In genomic region chr12:61412209-61412608, GRCh38 we compare ENCODE assay signal across 29 cellular contexts.
"Had no signal": no experiment of that assay in that cellular context is flagged by ENCODE, and none has a peak within 500 bp of the region (broad histone marks: within the 10 kb centered on the region; RNA-seq: fewer than 3 reads in every experiment).

No MANE protein-coding gene starts in this region.

- H3K27me3 ChIP-seq: adrenal gland, body of pancreas, cardiac muscle cell, colonic mucosa, gastrocnemius medialis, neural progenitor cell, right atrium auricular region, thyroid gland, upper lobe of right lung had no signal

- H3K9me3 ChIP-seq: adrenal gland, body of pancreas, colonic mucosa, gastrocnemius medialis, right atrium auricular region, thyroid gland, upper lobe of right lung had no signal

- H3K27ac ChIP-seq: adrenal gland, body of pancreas, cardiac muscle cell, colonic mucosa, gastrocnemius medialis, neural progenitor cell, right atrium auricular region, thyroid gland, upper lobe of right lung, VCaP had no signal

- H2AFZ ChIP-seq: neural progenitor cell had no signal

- H3K4me2 ChIP-seq: neural progenitor cell, smooth muscle cell had no signal

- H3K4me3 ChIP-seq: adrenal gland, body of pancreas, cardiac muscle cell, colonic mucosa, gastrocnemius medialis, neural progenitor cell, right atrium auricular region, smooth muscle cell, thyroid gland, upper lobe of right lung had no signal

- H3K36me3 ChIP-seq: adrenal gland, cardiac muscle cell, colonic mucosa, gastrocnemius medialis, neural progenitor cell, right atrium auricular region, thyroid gland, upper lobe of right lung had no signal

- DNase-seq: activated CD4-positive, alpha-beta memory T cell treated with anti-CD3 and anti-CD28 coated beads for 36 hours; activated CD4-positive, alpha-beta T cell treated with anti-CD3 and anti-CD28 coated beads, Interleukin-2, amount 10 ng/mL, durations not matched to agents 24 days and 14 days; activated CD4-positive, CD25-positive, alpha-beta regulatory T cell treated with anti-CD3 and anti-CD28 coated beads, Interleukin-2, amount 50 U/mL, for 72 hours; activated CD8-positive, alpha-beta memory T cell treated with anti-CD3 and anti-CD28 coated beads, Interleukin-2, amount 50 U/mL, for 4 hours; activated effector memory CD4-positive, alpha-beta T cell treated with anti-CD3 and anti-CD28 coated beads, Interleukin-2, amount 50 U/mL, for 16 hours; activated naive CD4-positive, alpha-beta T cell treated with anti-CD3 and anti-CD28 coated beads for 36 hours; activated naive CD8-positive, alpha-beta T cell treated with anti-CD3 and anti-CD28 coated beads for 36 hours; activated T-cell treated with anti-CD3 and anti-CD28 coated beads, Interleukin-2, amount 50 U/mL, for 1 hour; adrenal gland; aorta; body of pancreas; cerebellar nuclear complex; colonic mucosa; effector CD8-positive, alpha-beta T cell; erythroblast; gastrocnemius medialis; glutamatergic neuron; natural killer cell; stimulated activated CD4-positive, alpha-beta T cell treated with anti-CD3 and anti-CD28 coated beads, Interleukin-1b, Interleukin-23, amount 100 ng/mL, for 48 hours; stimulated activated CD4-positive, alpha-beta T cell treated with anti-CD3 and anti-CD28 coated beads, Interleukin-4, amount 100 ng/mL, for 4 hours; stimulated activated CD8-positive, alpha-beta memory T cell treated with anti-CD3 and anti-CD28 coated beads, Interleukin-4, amount 100 ng/mL, for 48 hours; stimulated activated naive CD8-positive, alpha-beta T cell treated with anti-CD3 and anti-CD28 coated beads, Interleukin-15, amount 100 ng/mL, for 72 hours; thyroid gland; upper lobe of right lung had no signal

- H3K9ac ChIP-seq: neural progenitor cell had no signal

- H3K4me1 ChIP-seq: adrenal gland, body of pancreas, colonic mucosa, gastrocnemius medialis, neural progenitor cell, right atrium auricular region, thyroid gland, upper lobe of right lung had no signal
